Comparison of ENCODE assay signal across 15 cellular contexts in genomic region chr16:51034481-51035109, GRCh38.
DNase-seq lines count a peak whose midpoint lies in the region; ATAC-seq, FAIRE-seq and TF ChIP-seq lines count a peak whose summit lies in the region.
"Had no signal": no experiment of that assay in that cellular context is flagged by ENCODE, and none has a peak within 500 bp of the region (broad histone marks: within the 10 kb centered on the region; RNA-seq: fewer than 3 reads in every experiment).

No MANE protein-coding gene starts in this region.

- 29 to 32% methylated on average over 6 of the region's 6 CpGs for WGBS in lower leg skin, 2 donors

- H3K4me3 ChIP-seq in lower leg skin (ENCODE audit: low read depth, poor library complexity, severe bottlenecking): no peak overlapping the region
- H3K4me3 ChIP-seq: heart left ventricle had no signal

- no peaks in the 10 kb centered on the region for H3K9me3 ChIP-seq in CD4-positive, alpha-beta T cell (ENCODE audit: control insufficient read depth, low read length)
- H3K9me3 ChIP-seq: heart left ventricle had no signal

- TF ChIP-seq POLR2A in lower leg skin (IDR thresholded peaks at IDR 0.05): no peak

- intact Hi-C loops in left ventricle myocardium superior (cut with micrococcal nuclease): no loop called here
- intact Hi-C loops in Right ventricle myocardium superior (cut with DNase I): no loop called here
- intact Hi-C loops in CD4-positive, alpha-beta T cell (cut with DNase I, micrococcal nuclease): no loop called here
- intact Hi-C loops in lower leg skin (cut with DNase I; ENCODE audit: low total_unique reads): no loop called here

- H3K4me3 Mint-ChIP-seq in brain: peak overlapping the region in 1 of 5 experiments; percentile 12
- H3K4me3 Mint-ChIP-seq in CD4-positive, alpha-beta T cell: no peak overlapping the region
- H3K4me3 Mint-ChIP-seq: activated naive CD4-positive, alpha-beta T cell treated with anti-CD3 and anti-CD28 coated beads, Interleukin-2, amount 50 U/mL, for 24 hours; activated T-cell treated with anti-CD3 and anti-CD28 coated beads, Interleukin-2, amount 50 U/mL, for 4 hours; natural killer cell treated with Interleukin-12 subunit alpha and Interleukin-12 subunit beta and Interleukin-15 and Interleukin-18, amount 100 ng/mL, for 72 hours had no signal

- H3K27ac ChIP-seq in CD4-positive, alpha-beta T cell (ENCODE audit: low read depth, low read length): no peak overlapping the region
- H3K27ac ChIP-seq: brain microvascular endothelial cell, heart left ventricle had no signal

- DNase-seq in left ventricle myocardium superior (no peak), Right ventricle myocardium superior (no peak), NCI-H2029 treated with DMSO at 0.1 percent for 48 hours (lab: John Stamatoyannopoulos, UW) (peak; percentile 52), lower leg skin (ENCODE audit: low spot score in 2 of 2) (no peak), EL (no peak), GM19239 (ENCODE audit: insufficient read length, low spot score) (no peak)
- DNase-seq in CD4-positive, alpha-beta T cell: no peak
- DNase-seq: activated T-cell treated with anti-CD3 and anti-CD28 coated beads, Interleukin-2, amount 50 U/mL, for 4 hours; brain microvascular endothelial cell; Calu3 had no signal

- H3K9me3 Mint-ChIP-seq in brain: peaks cover 0 to 9% (median 0%) of the 10 kb centered on the region in 5 experiments
- no peaks in the 10 kb centered on the region for H3K9me3 Mint-ChIP-seq in CD4-positive, alpha-beta T cell
- H3K9me3 Mint-ChIP-seq: activated naive CD4-positive, alpha-beta T cell treated with anti-CD3 and anti-CD28 coated beads, Interleukin-2, amount 50 U/mL, for 24 hours; activated T-cell treated with anti-CD3 and anti-CD28 coated beads, Interleukin-2, amount 50 U/mL, for 4 hours; natural killer cell treated with Interleukin-12 subunit alpha and Interleukin-12 subunit beta and Interleukin-15 and Interleukin-18, amount 100 ng/mL, for 72 hours had no signal

- CTCF ChIA-PET in CD4-positive, alpha-beta T cell (lab: Charles Lee): no interaction called here

- POLR2A ChIA-PET in CD4-positive, alpha-beta T cell (lab: Charles Lee): no interaction called here

- ATAC-seq in left ventricle myocardium superior (peak; percentile 55), Right ventricle myocardium superior (ENCODE audit: poor library complexity) (no peak)
- no peak for ATAC-seq in CD4-positive, alpha-beta T cell (ENCODE audit: poor library complexity)
- ATAC-seq: activated T-cell treated with anti-CD3 and anti-CD28 coated beads, Interleukin-2, amount 50 U/mL, for 4 hours had no signal

- no peak for FAIRE-seq in GM19239 (lab: Jason Lieb, UNC)
- FAIRE-seq: RCC 7860 had no signal

- no peak for TF ChIP-seq CTCF in brain (conservative IDR thresholded peaks at IDR 0.05)
- TF ChIP-seq CTCF in CD4-positive, alpha-beta T cell (IDR thresholded peaks at IDR 0.05): no peak
- TF ChIP-seq CTCF in lower leg skin (IDR thresholded peaks at IDR 0.05): no peak

- no peaks in the 10 kb centered on the region for H3K27me3 ChIP-seq in CD4-positive, alpha-beta T cell (ENCODE audit: control insufficient read depth, insufficient read depth, low read length)
- H3K27me3 ChIP-seq: brain microvascular endothelial cell had no signal

- peaks cover 29% of the 10 kb centered on the region for H3K4me1 Mint-ChIP-seq in brain
- no peaks in the 10 kb centered on the region for H3K4me1 Mint-ChIP-seq in CD4-positive, alpha-beta T cell (ENCODE audit: low read depth)
- H3K4me1 Mint-ChIP-seq: activated naive CD4-positive, alpha-beta T cell treated with anti-CD3 and anti-CD28 coated beads, Interleukin-2, amount 50 U/mL, for 24 hours had no signal

- H3K36me3 Mint-ChIP-seq in brain: no peaks in the 10 kb centered on the region
- H3K36me3 Mint-ChIP-seq in CD4-positive, alpha-beta T cell (ENCODE audit: low read depth): no peaks in the 10 kb centered on the region
- H3K36me3 Mint-ChIP-seq: activated naive CD4-positive, alpha-beta T cell treated with anti-CD3 and anti-CD28 coated beads, Interleukin-2, amount 50 U/mL, for 24 hours; natural killer cell treated with Interleukin-12 subunit alpha and Interleukin-12 subunit beta and Interleukin-15 and Interleukin-18, amount 100 ng/mL, for 72 hours had no signal

- peaks cover 7% of the 10 kb centered on the region for H3K27me3 Mint-ChIP-seq in brain
- H3K27me3 Mint-ChIP-seq in CD4-positive, alpha-beta T cell: peaks cover 8% of the 10 kb centered on the region

- H3K27ac Mint-ChIP-seq in brain: peak overlapping the region in 3 of 5 experiments; percentile 1 to 85 (median 16)
- no peak overlapping the region for H3K27ac Mint-ChIP-seq in CD4-positive, alpha-beta T cell
- H3K27ac Mint-ChIP-seq: activated naive CD4-positive, alpha-beta T cell treated with anti-CD3 and anti-CD28 coated beads, Interleukin-2, amount 50 U/mL, for 24 hours; natural killer cell treated with Interleukin-12 subunit alpha and Interleukin-12 subunit beta and Interleukin-15 and Interleukin-18, amount 100 ng/mL, for 72 hours had no signal
